Comparison of ENCODE assay signal across 8 cellular contexts in genomic region chr9:35732185-35733108, GRCh38. TPM values are rescaled to one million over a fixed set of nuclear protein-coding genes. Genes with fewer than 3 reads are reported as not detected.
DNase-seq lines count a peak whose midpoint lies in the region; ATAC-seq and TF ChIP-seq lines count a peak whose summit lies in the region.

CREB3 (plus strand) TSS chr9:35732666; CDS start chr9:35732773, 107 bp downstream.
TLN1 (minus strand) TSS chr9:35732195; CDS start chr9:35725694, 6,501 bp downstream.

- TF ChIP-seq CTCF in epithelial cell of esophagus (IDR thresholded peaks at IDR 0.05; ENCODE audit: insufficient read depth, low read depth, low read length, missing control alignments) (no peak), mucosa of descending colon (IDR thresholded peaks at IDR 0.05) (peak; percentile 16)

- H3K4me1 ChIP-seq in mucosa of descending colon (ENCODE audit: low read depth): peaks cover 49% of the 10 kb centered on the region

- peak; percentile 80 for ATAC-seq in GM21576 (IDR thresholded peaks at IDR 0.05; ENCODE audit: unreplicated experiment)
- ATAC-seq in mucosa of descending colon: peak; percentile 88

- H3K4me3 ChIP-seq in epithelial cell of esophagus (ENCODE audit: low read length) (peak within 1 kb of the TSS; percentile 87), mucosa of descending colon (peak within 1 kb of the TSS; percentile 52)

- intact Hi-C loops in mucosa of descending colon (cut with DNase I, micrococcal nuclease): loop anchor here in 1 of 2 donors (5.0 kb wide), 1 partner anchor 75 kb away; the partner anchor contains the start of genes CCDC107 and RMRP

- TF ChIP-seq RAD21 in Ishikawa (IDR thresholded peaks at IDR 0.05; ENCODE audit: low read depth): no peak

- no peaks in the 10 kb centered on the region for H3K9me3 ChIP-seq in mucosa of descending colon

- H3K36me3 ChIP-seq in mucosa of descending colon (ENCODE audit: low read depth): no peaks in the 10 kb centered on the region

- peak; percentile 54; the same call in 1 of the 2 replicates for TF ChIP-seq EP300 in Ishikawa (IDR thresholded peaks at IDR 0.05; ENCODE audit: borderline replicate concordance)

- DNase-seq in DMS153 treated with DMSO at 0.1 percent for 48 hours (lab: John Stamatoyannopoulos, UW; ENCODE audit: unreplicated experiment): peak; percentile 95
- DNase-seq in OCI-M2 (lab: John Stamatoyannopoulos, UW; ENCODE audit: unreplicated experiment): peak; percentile 75
- peak; percentile 90 for DNase-seq in activated T-cell treated with anti-CD3 and anti-CD28 coated beads for 4 hours
- DNase-seq in epithelial cell of esophagus (ENCODE audit: low read depth): peak; percentile 99
- peak; percentile 97 to 99 (median 99) for DNase-seq in mucosa of descending colon
- DNase-seq in stimulated activated CD8-positive, alpha-beta memory T cell treated with anti-CD3 and anti-CD28 coated beads, Interleukin-4, amount 100 ng/mL, for 4 hours (ENCODE audit: low read depth in 2 of 2, low spot score in 1 of 2): peak; percentile 87 to 94

TF ChIP-seq in Ishikawa, 13 proteins besides CTCF, POLR2A, EP300 and RAD21:
- 0 out of 2 replicates have a peak, but pooled peaks have one; percentile 21 for TF ChIP-seq YY1 (IDR thresholded peaks at IDR 0.05; ENCODE audit: low read depth)
- TF ChIP-seq TAF1 (IDR thresholded peaks at IDR 0.05; ENCODE audit: low read depth): peak; percentile 55; the same call in 1 of the 2 replicates
- TF ChIP-seq NFIC (IDR thresholded peaks at IDR 0.05): no peak
- TF ChIP-seq CREB1 (IDR thresholded peaks at IDR 0.05; ENCODE audit: low read depth): peak; percentile 88
- peak; percentile 31; the same call in 1 of the 2 replicates for TF ChIP-seq FOXM1 (IDR thresholded peaks at IDR 0.05; ENCODE audit: borderline replicate concordance, low read depth)
- TF ChIP-seq TEAD4 (IDR thresholded peaks at IDR 0.05): peak; percentile 52
- no peak for TF ChIP-seq USF1 (IDR thresholded peaks at IDR 0.05)
- TF ChIP-seq MAX (IDR thresholded peaks at IDR 0.05): peak; percentile 74
- no peak for TF ChIP-seq REST (IDR thresholded peaks at IDR 0.05; ENCODE audit: low read depth)
- peak; percentile 62; the same call in 1 of the 2 replicates for TF ChIP-seq ZBTB7A (IDR thresholded peaks at IDR 0.05; ENCODE audit: low read depth)
- peak; percentile 76; the same call in 1 of the 2 replicates for TF ChIP-seq TCF12 (IDR thresholded peaks at IDR 0.05; ENCODE audit: low read depth)
- TF ChIP-seq EGR1 (IDR thresholded peaks at IDR 0.05): 0 out of 2 replicates have a peak, but pooled peaks have one; percentile 6
- no peak for TF ChIP-seq CEBPB (IDR thresholded peaks at IDR 0.05)

RNA-seq across cellular contexts. Expression of gene CREB3, which starts in this region (rescaled TPM):
- total RNA-seq in mucosa of descending colon: 10 to 100 TPM; 28.2 to 47.7 (median 34.3) TPM

RNA-seq across cellular contexts. Expression of gene TLN1, which starts in this region (rescaled TPM):
- 100 to 1,000 TPM; 154 to 720 (median 189) TPM for total RNA-seq in mucosa of descending colon

Comparison
In these comparisons a context has a peak if more than half of its experiments do, and no peak if none do; other contexts are left out.
1. Peak in every context shown above with its lines: DNase-seq, ATAC-seq and H3K4me3 ChIP-seq.